ENCODE assay signal across 11 cellular contexts in the genomic region with DNA sequence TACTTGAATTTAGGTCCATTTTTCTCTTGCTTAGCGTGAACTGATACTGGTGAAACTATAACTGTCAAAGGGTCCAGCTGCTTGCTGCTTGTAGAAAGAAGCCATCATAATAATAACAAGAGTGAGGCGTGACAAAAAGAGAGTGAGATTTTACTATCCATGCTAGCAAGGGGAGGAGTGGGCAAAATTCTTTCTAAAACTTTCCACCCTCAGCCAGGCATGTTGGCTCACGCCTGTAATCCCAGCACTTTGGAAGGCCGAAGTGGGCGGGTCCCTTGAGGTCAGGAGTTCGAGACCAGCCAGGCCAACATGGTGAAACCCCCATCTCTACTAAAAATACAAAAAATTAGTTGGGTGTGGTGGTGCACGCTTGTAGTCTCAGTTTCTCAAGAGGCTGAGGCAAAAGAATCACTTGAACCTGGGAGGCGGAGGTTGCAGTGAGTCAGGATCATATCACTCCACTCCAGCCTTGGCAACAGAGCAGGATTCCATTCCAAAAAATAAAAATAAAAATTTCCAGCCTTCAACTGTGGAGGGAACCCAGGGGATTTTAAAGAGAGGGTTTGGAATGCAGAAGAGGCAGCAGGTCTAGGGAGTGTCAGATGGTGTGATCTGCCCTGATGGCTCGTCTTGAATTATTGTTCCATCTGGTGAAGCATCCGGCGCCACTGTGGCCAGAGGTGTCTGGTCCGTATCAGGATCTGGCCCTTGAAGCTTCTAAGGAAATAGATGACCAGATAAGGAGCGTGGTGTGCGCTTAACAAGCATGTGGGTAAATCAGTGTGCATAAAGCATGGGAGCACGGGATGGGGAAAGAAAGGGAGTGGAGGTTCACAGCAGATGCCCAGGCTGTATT. TPM values are rescaled to one million over a fixed set of nuclear protein-coding genes. Genes with fewer than 3 reads are reported as not detected.
DNase-seq lines count a peak whose midpoint lies in the region; ATAC-seq, FAIRE-seq and TF ChIP-seq lines count a peak whose summit lies in the region.
"Had no signal": no experiment of that assay in that cellular context is flagged by ENCODE, and none has a peak within 500 bp of the region (broad histone marks: within the 10 kb centered on the region; RNA-seq: fewer than 3 reads in every experiment).

No MANE protein-coding gene starts in this region.

- no peak for TF ChIP-seq POLR2A in vagina (IDR thresholded peaks at IDR 0.05)

- H3K36me3 ChIP-seq in vagina (no peaks in the 10 kb centered on the region), small intestine (ENCODE audit: control insufficient read depth in 2 of 2, insufficient read depth in 2 of 2, low read length in 2 of 2) (no peaks in the 10 kb centered on the region)

- DNase-seq in stimulated activated CD4-positive, alpha-beta T cell treated with anti-CD3 and anti-CD28 coated beads, Interleukin-1b, Interleukin-23, amount 100 ng/mL, for 48 hours = peak; percentile 11
- no peak for DNase-seq in stimulated activated CD4-positive, alpha-beta T cell treated with anti-CD3 and anti-CD28 coated beads, Interleukin-4, amount 100 ng/mL, for 24 hours
- no peak for DNase-seq in right cardiac atrium
- DNase-seq in vagina (ENCODE audit: extremely low spot score in 2 of 2) = no peak
- DNase-seq in stimulated activated CD4-positive, alpha-beta T cell treated with anti-CD3 and anti-CD28 coated beads, Interleukin-2, amount 100 ng/mL, for 24 hours = no peak
- no peak for DNase-seq in small intestine
- DNase-seq: DMS153; stimulated activated CD4-positive, alpha-beta T cell treated with anti-CD3 and anti-CD28 coated beads, Interleukin-4, amount 100 ng/mL, for 1 hour had no signal

- intact Hi-C loops in right cardiac atrium (cut with DNase I) = no loop called here
- intact Hi-C loops in vagina (cut with DNase I) = no loop called here

- FAIRE-seq in small intestine (lab: Jason Lieb, UNC) = no peak

- H3K4me3 ChIP-seq in right cardiac atrium (ENCODE audit: low read length) (no peak overlapping the region), vagina (no peak overlapping the region), small intestine (ENCODE audit: low read depth in 1 of 2, low read length in 2 of 2) (no peak overlapping the region)

- H3K27ac ChIP-seq in right cardiac atrium (ENCODE audit: low read length) (peak overlapping the region; percentile 1), vagina (peak overlapping the region; percentile 55), small intestine (ENCODE audit: low read depth in 1 of 2, low read length in 1 of 2) (no peak overlapping the region)
- H3K27ac ChIP-seq: epithelial cell of prostate had no signal

- no peak for TF ChIP-seq CTCF in vagina (IDR thresholded peaks at IDR 0.05)

- ATAC-seq in SK-N-SH treated with all-trans-retinoic acid at 6 μM for 48 hours (peak; percentile 93), right cardiac atrium (peak; percentile 47 to 75), HG03039 (IDR thresholded peaks at IDR 0.05; ENCODE audit: unreplicated experiment) (no peak)

- H3K9me3 ChIP-seq in right cardiac atrium (ENCODE audit: control insufficient read depth, low read length) = no peaks in the 10 kb centered on the region
- no peaks in the 10 kb centered on the region for H3K9me3 ChIP-seq in vagina
- no peaks in the 10 kb centered on the region for H3K9me3 ChIP-seq in small intestine (ENCODE audit: control insufficient read depth, low read depth)

- 59% methylated on average over 15 of the region's 15 CpGs for WGBS in right cardiac atrium
- WGBS in small intestine, 3 donors = 78 to 84% (median 83%) methylated on average over 15 of the region's 15 CpGs

- H3K27me3 ChIP-seq in right cardiac atrium (ENCODE audit: control insufficient read depth, insufficient read depth) (no peaks in the 10 kb centered on the region), vagina (no peaks in the 10 kb centered on the region), small intestine (ENCODE audit: control insufficient read depth in 2 of 2, insufficient read depth in 2 of 2, low read length in 2 of 2) (no peaks in the 10 kb centered on the region)

- peaks cover 4% of the 10 kb centered on the region for H3K4me1 ChIP-seq in right cardiac atrium (ENCODE audit: control insufficient read depth, insufficient read depth, low read length)
- H3K4me1 ChIP-seq in vagina = no peaks in the 10 kb centered on the region
- no peaks in the 10 kb centered on the region for H3K4me1 ChIP-seq in small intestine (ENCODE audit: control insufficient read depth in 2 of 2, insufficient read depth in 1 of 2, low read depth in 1 of 2, low read length in 1 of 2)

TF ChIP-seq in SK-N-SH treated with all-trans-retinoic acid at 6 μM for 48 hours, 23 proteins besides CTCF, POLR2A, EP300 and RAD21:
- TF ChIP-seq OSR1 (CRISPR knock-in tag; IDR thresholded peaks at IDR 0.05) = no peak
- TF ChIP-seq TCF4 (CRISPR knock-in tag; IDR thresholded peaks at IDR 0.05; ENCODE audit: borderline replicate concordance) = peak; percentile 84; the same call in 1 of the 2 replicates
- TF ChIP-seq, protein P1, sequence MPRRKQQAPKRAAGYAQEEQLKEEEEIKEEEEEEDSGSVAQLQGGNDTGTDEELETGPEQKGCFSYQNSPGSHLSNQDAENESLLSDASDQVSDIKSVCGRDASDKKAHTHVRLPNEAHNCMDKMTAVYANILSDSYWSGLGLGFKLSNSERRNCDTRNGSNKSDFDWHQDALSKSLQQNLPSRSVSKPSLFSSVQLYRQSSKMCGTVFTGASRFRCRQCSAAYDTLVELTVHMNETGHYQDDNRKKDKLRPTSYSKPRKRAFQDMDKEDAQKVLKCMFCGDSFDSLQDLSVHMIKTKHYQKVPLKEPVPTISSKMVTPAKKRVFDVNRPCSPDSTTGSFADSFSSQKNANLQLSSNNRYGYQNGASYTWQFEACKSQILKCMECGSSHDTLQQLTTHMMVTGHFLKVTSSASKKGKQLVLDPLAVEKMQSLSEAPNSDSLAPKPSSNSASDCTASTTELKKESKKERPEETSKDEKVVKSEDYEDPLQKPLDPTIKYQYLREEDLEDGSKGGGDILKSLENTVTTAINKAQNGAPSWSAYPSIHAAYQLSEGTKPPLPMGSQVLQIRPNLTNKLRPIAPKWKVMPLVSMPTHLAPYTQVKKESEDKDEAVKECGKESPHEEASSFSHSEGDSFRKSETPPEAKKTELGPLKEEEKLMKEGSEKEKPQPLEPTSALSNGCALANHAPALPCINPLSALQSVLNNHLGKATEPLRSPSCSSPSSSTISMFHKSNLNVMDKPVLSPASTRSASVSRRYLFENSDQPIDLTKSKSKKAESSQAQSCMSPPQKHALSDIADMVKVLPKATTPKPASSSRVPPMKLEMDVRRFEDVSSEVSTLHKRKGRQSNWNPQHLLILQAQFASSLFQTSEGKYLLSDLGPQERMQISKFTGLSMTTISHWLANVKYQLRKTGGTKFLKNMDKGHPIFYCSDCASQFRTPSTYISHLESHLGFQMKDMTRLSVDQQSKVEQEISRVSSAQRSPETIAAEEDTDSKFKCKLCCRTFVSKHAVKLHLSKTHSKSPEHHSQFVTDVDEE (CRISPR knock-in tag; IDR thresholded peaks at IDR 0.05) = peak; percentile 90
- peak; percentile 18; the same call in 1 of the 2 replicates for TF ChIP-seq ZFP30 (CRISPR knock-in tag; IDR thresholded peaks at IDR 0.05)
- peak; percentile 85 for TF ChIP-seq ISL1 (CRISPR knock-in tag; IDR thresholded peaks at IDR 0.05)

RNA-seq across cellular contexts. Expression of gene LRP2BP, which starts 51.8 kb away (rescaled TPM):
- total RNA-seq in right cardiac atrium (1 to 10 TPM; 1.6 to 2.9 (median 2.2) TPM), vagina (0.49 TPM)
- polyA plus RNA-seq in right cardiac atrium (1.3 TPM), small intestine (under 1 TPM in 2 of 3 donors, not detected in 1; 0.21 to 0.22 TPM)

RNA-seq across cellular contexts. Expression of gene ANKRD37, which starts 52.7 kb away (rescaled TPM):
- total RNA-seq in right cardiac atrium = 10 to 100 TPM; 11.6 to 14.4 (median 12.4) TPM
- polyA plus RNA-seq in right cardiac atrium = 24.8 TPM
- 56.7 TPM for total RNA-seq in vagina
- 10 to 100 TPM in 1 of 3 donors, 1 to 10 TPM in 2; 8.2 to 12.7 (median 8.5) TPM for polyA plus RNA-seq in small intestine

Comparison
In these comparisons a context has a peak if more than half of its experiments do, and no peak if none do; other contexts are left out.
1. H3K27ac ChIP-seq: peak in right cardiac atrium (single experiment) and vagina (single experiment); none in small intestine (0 of 2).